20 cellular contexts compared by ENCODE assay signal in the genomic region with DNA sequence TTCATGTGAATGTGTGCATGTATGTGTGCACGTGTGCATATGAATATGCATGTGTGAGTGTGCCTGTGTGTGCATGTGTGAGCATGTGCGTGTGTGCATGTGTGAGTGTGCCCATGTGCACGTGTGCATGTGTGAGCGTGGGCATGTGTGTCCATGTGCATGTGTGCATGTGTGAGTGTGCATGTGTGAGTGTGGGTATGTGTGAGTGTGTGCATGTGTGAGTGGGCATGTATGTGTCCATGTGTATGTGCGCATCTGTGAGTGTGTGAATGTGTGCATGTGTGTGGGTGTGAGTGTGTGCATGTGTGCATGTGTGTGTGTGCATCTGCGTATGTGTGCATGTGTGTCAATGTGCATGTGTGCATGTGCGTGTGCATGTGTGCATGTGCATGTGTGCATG.
"Had no signal": no experiment of that assay in that cellular context is flagged by ENCODE, and none has a peak within 500 bp of the region (broad histone marks: within the 10 kb centered on the region; RNA-seq: fewer than 3 reads in every experiment).

No MANE protein-coding gene starts in this region.

- H3K4me3 ChIP-seq: esophagus squamous epithelium, hepatocyte, mucosa of descending colon, pancreas, smooth muscle cell had no signal

- H3K27me3 Mint-ChIP-seq: dendritic cell treated with granulocyte-macrophage colony-stimulating factor and Interleukin-4, amounts not matched to agents 40 ng/mL and 50 ng/mL, for 4 days; effector memory CD8-positive, alpha-beta T cell had no signal

- H3K27ac ChIP-seq: esophagus squamous epithelium, foreskin keratinocyte, hepatocyte, pancreas had no signal

- H3K79me2 ChIP-seq: hepatocyte had no signal

- FAIRE-seq: colon, pancreas had no signal

- H3K36me3 Mint-ChIP-seq: naive thymus-derived CD8-positive, alpha-beta T cell; type B pancreatic cell had no signal

- H3K27me3 ChIP-seq: hepatocyte had no signal

- H3K4me3 Mint-ChIP-seq: dendritic cell treated with granulocyte-macrophage colony-stimulating factor and Interleukin-4, amounts not matched to agents 40 ng/mL and 50 ng/mL, for 4 days; effector memory CD8-positive, alpha-beta T cell; naive thymus-derived CD8-positive, alpha-beta T cell; neural crest cell; type B pancreatic cell had no signal

- H3K4me1 ChIP-seq: foreskin keratinocyte, pancreas had no signal

- H3K9me3 Mint-ChIP-seq: type B pancreatic cell had no signal

- H3K4me2 ChIP-seq: hepatocyte, smooth muscle cell had no signal

- H3K36me3 ChIP-seq: esophagus squamous epithelium, pancreas had no signal

- DNase-seq: effector memory CD8-positive, alpha-beta T cell; esophagus squamous epithelium; foreskin keratinocyte; head of caudate nucleus; kidney glomerular epithelial cell; mammary epithelial cell; mucosa of descending colon; naive thymus-derived CD8-positive, alpha-beta T cell; occipital lobe; pancreas; right cardiac atrium; stimulated activated CD4-positive, alpha-beta T cell treated with anti-CD3 and anti-CD28 coated beads, Interleukin-2, amount 100 ng/mL, for 48 hours; stimulated activated naive CD4-positive, alpha-beta T cell treated with Interleukin-2 at 50 U/mL for 16 hours had no signal

- H3K9me3 ChIP-seq: esophagus squamous epithelium, mucosa of descending colon, pancreas had no signal

- ATAC-seq: effector memory CD8-positive, alpha-beta T cell; foreskin keratinocyte; mucosa of descending colon; naive thymus-derived CD8-positive, alpha-beta T cell; pancreas; right cardiac atrium had no signal

- H2AFZ ChIP-seq: hepatocyte had no signal

- H3K27ac Mint-ChIP-seq: dendritic cell treated with granulocyte-macrophage colony-stimulating factor and Interleukin-4, amounts not matched to agents 40 ng/mL and 50 ng/mL, for 4 days; effector memory CD8-positive, alpha-beta T cell; naive thymus-derived CD8-positive, alpha-beta T cell; progenitor cell of endocrine pancreas; type B pancreatic cell had no signal
